In genomic region chr22:49894321-49895072, GRCh38 we compare ENCODE assay signal across 24 cellular contexts. TPM values are rescaled to one million over a fixed set of nuclear protein-coding genes. Genes with fewer than 3 reads are reported as not detected.
DNase-seq lines count a peak whose midpoint lies in the region; ATAC-seq, FAIRE-seq and TF ChIP-seq lines count a peak whose summit lies in the region.
"Had no signal": no experiment of that assay in that cellular context is flagged by ENCODE, and none has a peak within 500 bp of the region (broad histone marks: within the 10 kb centered on the region; RNA-seq: fewer than 3 reads in every experiment).

No MANE protein-coding gene starts in this region.

- CTCF ChIA-PET in H1 (lab: Charles Lee; ENCODE audit: partially characterized antibody): interaction anchor here (0.9 to 1.3 kb wide), 3 partner anchors 9 to 127 kb away, joined by 3 to 6 read pairs (median 3); no protein-coding TSS in a partner anchor

- H4K5ac ChIP-seq in H1 (ENCODE audit: insufficient read length, low read depth, low read length): no peak overlapping the region

- H2BK20ac ChIP-seq in H1 (ENCODE audit: low read length): no peak overlapping the region

- H2AK5ac ChIP-seq in H1 (ENCODE audit: low read depth, low read length): no peak overlapping the region

- H3K4me1 ChIP-seq in H1 (replicated peaks in 1 of 4; ENCODE audit: control insufficient read depth in 3 of 4, insufficient read depth in 4 of 4, low read length in 3 of 4) (no peaks in the 10 kb centered on the region), sigmoid colon (no peaks in the 10 kb centered on the region), GM23248 (ENCODE audit: insufficient read depth) (no peaks in the 10 kb centered on the region)
- H3K4me1 ChIP-seq: A549, BLaER1, vagina had no signal

- H3F3A ChIP-seq in GM23248 (ENCODE audit: insufficient read depth): no peaks in the 10 kb centered on the region

- H3K4me3 ChIP-seq in H1 (ENCODE audit: extremely low read depth in 1 of 4, insufficient read depth in 2 of 4, low read depth in 3 of 4, low read length in 4 of 4) (no peak overlapping the region), sigmoid colon (no peak overlapping the region), GM23248 (no peak overlapping the region)
- H3K4me3 ChIP-seq: A549, BLaER1, cardiac muscle cell, psoas muscle, smooth muscle cell, vagina had no signal

- peak overlapping the region; percentile 27 for H3K27ac Mint-ChIP-seq in activated T-cell treated with anti-CD3 and anti-CD28 coated beads, Interleukin-2, amount 50 U/mL, for 24 hours
- H3K27ac Mint-ChIP-seq in stimulated activated effector memory CD8-positive, alpha-beta T cell treated with anti-CD3 and anti-CD28 coated beads, Interleukin-12 subunit alpha, Interleukin-12 subunit beta, amount 100 ng/mL, for 72 hours: peak overlapping the region; percentile 71
- H3K27ac Mint-ChIP-seq: T-helper 1 cell treated with Interleukin-12 subunit alpha and Interleukin-12 subunit beta and Interleukin-4 antibody, amounts not matched to agents 30 μg/mL and 1 μg/mL, for 36 hours had no signal

- H3K27me3 ChIP-seq in H1 (replicated peaks in 1 of 4; ENCODE audit: control insufficient read depth in 3 of 4, extremely low read depth in 1 of 4, insufficient read depth in 3 of 4, low read length in 3 of 4): no peaks in the 10 kb centered on the region
- H3K27me3 ChIP-seq in sigmoid colon: no peaks in the 10 kb centered on the region
- H3K27me3 ChIP-seq in GM23248 (replicated peaks; ENCODE audit: insufficient read depth): no peaks in the 10 kb centered on the region
- H3K27me3 ChIP-seq: BLaER1, cardiac muscle cell, vagina had no signal

- H3K79me1 ChIP-seq in H1 (ENCODE audit: low read depth, low read length): no peaks in the 10 kb centered on the region

- no peak overlapping the region for H3K27ac ChIP-seq in H1 (ENCODE audit: low read depth, low read length)
- no peak overlapping the region for H3K27ac ChIP-seq in sigmoid colon
- no peak overlapping the region for H3K27ac ChIP-seq in GM23248
- H3K27ac ChIP-seq: A549, BLaER1, cardiac muscle cell, psoas muscle, vagina had no signal

- H3K23ac ChIP-seq in H1 (ENCODE audit: insufficient read length): no peak overlapping the region

- WGBS in H1 (ENCODE audit: extremely low coverage in 1 of 2, insufficient coverage in 1 of 2, insufficient read length in 1 of 2, insufficient replicate concordance in 2 of 2, low coverage in 1 of 2, low lambda C conversion rate in 2 of 2, missing lambda C conversion rate in 1 of 2), 2 experiments: 89% methylated on average over 8 of the region's 8 CpGs; no CpG with 5 or more reads in 1 of the 2 experiments
- WGBS in sigmoid colon, 2 donors: 92 to 94% methylated on average over 8 of the region's 8 CpGs
- WGBS in GM23248 (ENCODE audit: low coverage in 1 of 2, low lambda C conversion rate in 2 of 2, missing lambda C conversion rate in 2 of 2), 2 experiments: 92 to 95% methylated on average over 8 of the region's 8 CpGs

- TF ChIP-seq EP300 in H1 (IDR thresholded peaks at IDR 0.05; ENCODE audit: borderline replicate concordance in 1 of 2, low read depth in 2 of 2, low read length in 2 of 2) (no peak), sigmoid colon (IDR thresholded peaks at IDR 0.05) (no peak)

- H2BK12ac ChIP-seq in H1 (ENCODE audit: low read depth, low read length): 0 out of 2 replicates have a peak overlapping the region, but pooled peaks have one; percentile 17

- DNase-seq in activated T-cell treated with anti-CD3 and anti-CD28 coated beads, Interleukin-2, amount 50 U/mL, for 24 hours: no peak
- no peak for DNase-seq in activated T-cell treated with anti-CD3 and anti-CD28 coated beads, Interleukin-2, amount 50 U/mL, for 4 hours
- DNase-seq in RPMI7951 (ENCODE audit: low read depth) (peak; percentile 46), H1 (ENCODE audit: low read depth in 1 of 2, low spot score in 2 of 2) (no peak), sigmoid colon (no peak), RPMI8226 (no peak), GM23248 (no peak)
- no peak for DNase-seq in stimulated activated effector memory CD8-positive, alpha-beta T cell treated with anti-CD3 and anti-CD28 coated beads, Interleukin-12 subunit alpha, Interleukin-12 subunit beta, amount 100 ng/mL, for 72 hours (ENCODE audit: low spot score in 2 of 2)
- DNase-seq: activated CD8-positive, alpha-beta memory T cell treated with anti-CD3 and anti-CD28 coated beads for 24 hours; DMS53; midbrain; NCI-H1092 treated with DMSO at 0.1 percent for 48 hours; NCI-H2029 treated with DMSO at 0.1 percent for 48 hours; NCI-H446 treated with DMSO at 0.1 percent for 48 hours; psoas muscle; SHP77; stimulated activated CD4-positive, alpha-beta T cell treated with anti-CD3 and anti-CD28 coated beads, Interleukin-4, amount 100 ng/mL, for 4 hours had no signal

- POLR2A ChIA-PET in H1 (lab: Charles Lee; ENCODE audit: partially characterized antibody): interaction anchor here (0.6 to 1.0 kb wide), 3 partner anchors 14 to 727 kb away, joined by 3 to 4 read pairs (median 3); no protein-coding TSS in a partner anchor

- TF ChIP-seq RAD21 in H1 (IDR thresholded peaks at IDR 0.05 in 1 of 2, conservative IDR thresholded peaks at IDR 0.05 in 1 of 2; ENCODE audit: low read depth in 2 of 2, low read length in 2 of 2): no peak

- no peaks in the 10 kb centered on the region for H3K23me2 ChIP-seq in H1 (ENCODE audit: low read depth, low read length)

- no peak overlapping the region for H3K14ac ChIP-seq in H1 (ENCODE audit: insufficient read length)

- peaks cover 1% of the 10 kb centered on the region for H3K4me1 Mint-ChIP-seq in activated T-cell treated with anti-CD3 and anti-CD28 coated beads, Interleukin-2, amount 50 U/mL, for 24 hours (ENCODE audit: low read depth)
- H3K4me1 Mint-ChIP-seq in activated T-cell treated with anti-CD3 and anti-CD28 coated beads, Interleukin-2, amount 50 U/mL, for 4 hours (ENCODE audit: low read depth): peaks cover 5% of the 10 kb centered on the region
- peaks cover 7% of the 10 kb centered on the region for H3K4me1 Mint-ChIP-seq in stimulated activated effector memory CD8-positive, alpha-beta T cell treated with anti-CD3 and anti-CD28 coated beads, Interleukin-12 subunit alpha, Interleukin-12 subunit beta, amount 100 ng/mL, for 72 hours

- H3K9ac ChIP-seq in H1 (replicated peaks in 1 of 4; ENCODE audit: extremely low read depth in 1 of 4, low read depth in 3 of 4, low read length in 3 of 4) (no peak overlapping the region), GM23248 (no peak overlapping the region)
- H3K9ac ChIP-seq: BLaER1 had no signal

- H3K79me2 ChIP-seq in H1 (ENCODE audit: control insufficient read depth in 1 of 2, insufficient read depth in 2 of 2, low read length in 2 of 2) (no peaks in the 10 kb centered on the region), GM23248 (ENCODE audit: insufficient read depth) (peaks cover 22% of the 10 kb centered on the region)

- in situ Hi-C loops in GM23248 (cut with MboI): no loop called here

- peaks cover 3 to 5% of the 10 kb centered on the region in 2 experiments; a peak in 3 of 4 replicates for H3K9me3 ChIP-seq in H1 (ENCODE audit: insufficient read depth in 2 of 2, low read depth in 1 of 2, low read length in 1 of 2)
- H3K9me3 ChIP-seq in sigmoid colon: no peaks in the 10 kb centered on the region
- H3K9me3 ChIP-seq in GM23248 (ENCODE audit: low read depth): no peaks in the 10 kb centered on the region
- H3K9me3 ChIP-seq: A549, vagina had no signal

- TF ChIP-seq POLR2A in H1 (IDR thresholded peaks at IDR 0.05; ENCODE audit: control extremely low read depth in 1 of 2, low read depth in 2 of 2, low read length in 2 of 2) (no peak), sigmoid colon (IDR thresholded peaks at IDR 0.05) (no peak)

- H3K36me3 ChIP-seq in H1 (ENCODE audit: control insufficient read depth in 2 of 4, insufficient read depth in 4 of 4, low read length in 3 of 4) (peaks cover 0 to 15% (median 3%) of the 10 kb centered on the region in 4 experiments; a peak in 2 of 8 replicates), sigmoid colon (peaks cover 0 to 4% (median 0%) of the 10 kb centered on the region in 4 donors), GM23248 (ENCODE audit: low read depth) (peaks cover 10% of the 10 kb centered on the region; the same call in 1 of the 2 replicates)
- H3K36me3 ChIP-seq: cardiac muscle cell, vagina had no signal

- H2BK120ac ChIP-seq in H1 (replicated peaks; ENCODE audit: low read depth, low read length): no peak overlapping the region

- H4K8ac ChIP-seq in H1 (ENCODE audit: extremely low read depth, insufficient read depth, low read length): peak overlapping the region; percentile 39; the same call in 1 of the 2 replicates

- intact Hi-C loops in sigmoid colon (cut with DNase I): no loop called here

- no peak overlapping the region for H2BK15ac ChIP-seq in H1 (ENCODE audit: low read length)

- no peak overlapping the region for H2BK5ac ChIP-seq in H1 (ENCODE audit: low read depth, low read length)

- H4K20me1 ChIP-seq in H1 (replicated peaks in 1 of 2; ENCODE audit: control insufficient read depth in 1 of 2, insufficient read depth in 2 of 2, low read length in 2 of 2) (peaks cover 0 to 1% of the 10 kb centered on the region in 2 experiments), GM23248 (ENCODE audit: insufficient read depth) (no peaks in the 10 kb centered on the region)

- peaks cover 67% of the 10 kb centered on the region for H3K36me3 Mint-ChIP-seq in activated T-cell treated with anti-CD3 and anti-CD28 coated beads, Interleukin-2, amount 50 U/mL, for 24 hours (ENCODE audit: low read depth)
- H3K36me3 Mint-ChIP-seq in activated T-cell treated with anti-CD3 and anti-CD28 coated beads, Interleukin-2, amount 50 U/mL, for 4 hours (ENCODE audit: insufficient read depth): peaks cover 28% of the 10 kb centered on the region
- peaks cover 60% of the 10 kb centered on the region for H3K36me3 Mint-ChIP-seq in stimulated activated effector memory CD8-positive, alpha-beta T cell treated with anti-CD3 and anti-CD28 coated beads, Interleukin-12 subunit alpha, Interleukin-12 subunit beta, amount 100 ng/mL, for 72 hours

- ATAC-seq in activated T-cell treated with anti-CD3 and anti-CD28 coated beads, Interleukin-2, amount 50 U/mL, for 4 hours: no peak
- ATAC-seq in stimulated activated effector memory CD8-positive, alpha-beta T cell treated with anti-CD3 and anti-CD28 coated beads, Interleukin-12 subunit alpha, Interleukin-12 subunit beta, amount 100 ng/mL, for 72 hours: no peak
- ATAC-seq: esophagus mucosa, psoas muscle had no signal

- H3K9me3 Mint-ChIP-seq in activated T-cell treated with anti-CD3 and anti-CD28 coated beads, Interleukin-2, amount 50 U/mL, for 24 hours: no peaks in the 10 kb centered on the region
- H3K9me3 Mint-ChIP-seq in activated T-cell treated with anti-CD3 and anti-CD28 coated beads, Interleukin-2, amount 50 U/mL, for 4 hours: peaks cover 11% of the 10 kb centered on the region
- H3K9me3 Mint-ChIP-seq in stimulated activated effector memory CD8-positive, alpha-beta T cell treated with anti-CD3 and anti-CD28 coated beads, Interleukin-12 subunit alpha, Interleukin-12 subunit beta, amount 100 ng/mL, for 72 hours: no peaks in the 10 kb centered on the region
- H3K9me3 Mint-ChIP-seq: T-helper 1 cell treated with Interleukin-12 subunit alpha and Interleukin-12 subunit beta and Interleukin-4 antibody, amounts not matched to agents 30 μg/mL and 1 μg/mL, for 36 hours had no signal

- no peak overlapping the region for H3K4ac ChIP-seq in H1 (replicated peaks; ENCODE audit: insufficient read length, low read depth, low read length)

- H3K9me2 ChIP-seq in GM23248 (ENCODE audit: insufficient read depth): no peaks in the 10 kb centered on the region

- no peak overlapping the region for H2AFZ ChIP-seq in H1 (ENCODE audit: low read length)
- no peak overlapping the region for H2AFZ ChIP-seq in GM23248

- H3K18ac ChIP-seq in H1 (ENCODE audit: extremely low read depth, low read length): no peak overlapping the region

- H4K91ac ChIP-seq in H1 (replicated peaks; ENCODE audit: insufficient read length, low read length): no peak overlapping the region

- H3K4me2 ChIP-seq in H1 (ENCODE audit: insufficient read depth in 1 of 2, low read depth in 2 of 2, low read length in 2 of 2) (no peak overlapping the region), GM23248 (ENCODE audit: unreplicated experiment) (no peak overlapping the region)
- H3K4me2 ChIP-seq: A549, BLaER1, smooth muscle cell had no signal

- H3K4me3 Mint-ChIP-seq in activated T-cell treated with anti-CD3 and anti-CD28 coated beads, Interleukin-2, amount 50 U/mL, for 24 hours: no peak overlapping the region
- H3K4me3 Mint-ChIP-seq in activated T-cell treated with anti-CD3 and anti-CD28 coated beads, Interleukin-2, amount 50 U/mL, for 4 hours: no peak overlapping the region
- H3K4me3 Mint-ChIP-seq in stimulated activated effector memory CD8-positive, alpha-beta T cell treated with anti-CD3 and anti-CD28 coated beads, Interleukin-12 subunit alpha, Interleukin-12 subunit beta, amount 100 ng/mL, for 72 hours: no peak overlapping the region
- H3K4me3 Mint-ChIP-seq: T-helper 1 cell treated with Interleukin-12 subunit alpha and Interleukin-12 subunit beta and Interleukin-4 antibody, amounts not matched to agents 30 μg/mL and 1 μg/mL, for 36 hours had no signal

- no peaks in the 10 kb centered on the region for H3K27me3 Mint-ChIP-seq in activated T-cell treated with anti-CD3 and anti-CD28 coated beads, Interleukin-2, amount 50 U/mL, for 24 hours
- no peaks in the 10 kb centered on the region for H3K27me3 Mint-ChIP-seq in activated T-cell treated with anti-CD3 and anti-CD28 coated beads, Interleukin-2, amount 50 U/mL, for 4 hours (ENCODE audit: low read depth)

- FAIRE-seq in H1 (lab: Jason Lieb, UNC): no peak
- FAIRE-seq: A549 had no signal

- H3K56ac ChIP-seq in H1 (replicated peaks; ENCODE audit: insufficient read length, low read depth, low read length): no peak overlapping the region

- TF ChIP-seq CTCF in H1 (IDR thresholded peaks at IDR 0.05; ENCODE audit: control extremely low read depth in 1 of 3, insufficient read depth in 1 of 3, low read depth in 1 of 3, low read length in 3 of 3): no peak
- TF ChIP-seq CTCF in sigmoid colon (IDR thresholded peaks at IDR 0.05): no peak

RNA-seq across cellular contexts. Expression of gene ALG12, which starts 23.7 kb away (rescaled TPM):
- total RNA-seq in activated T-cell treated with anti-CD3 and anti-CD28 coated beads, Interleukin-2, amount 50 U/mL, for 4 hours: 10 to 100 TPM; 13.5 to 18.6 (median 14.6) TPM
- 15.0 and 18.7 TPM in 2 replicates for total RNA-seq in RPMI7951 (2014; rRNA removed; shearing (Covaris generic))
- total RNA-seq in H1 (2021; fragmentation: NEBNext Ultra II Directional; extraction: Animal tissue kit (Norgen Biotek cat#: 25700)): 22.5 and 25.0 TPM in 2 replicates
- 13.4 and 24.1 TPM in 2 replicates for polyA plus RNA-seq in H1 (2011; rRNA removed)
- 16.1 TPM for polyA plus RNA-seq in H1 (2011; cell fraction: cytosol; rRNA removed)
- 28.5 TPM for polyA plus RNA-seq in H1 (2011; cell fraction: nucleus; rRNA removed)
- polyA plus RNA-seq in H1 (2012, experiment 1 of 2): 14.6 to 25.7 TPM (median 22.3 TPM) in 4 replicates
- 19.9 TPM for polyA plus RNA-seq in H1 (2012, experiment 2 of 2)
- 23.8 TPM for polyA plus RNA-seq in H1 (2013, experiment 1 of 2)
- 25.7 TPM for polyA plus RNA-seq in H1 (2013, experiment 2 of 2)
- polyA minus RNA-seq in H1 (2011; rRNA and poly(A)+ RNA removed): 20.3 and 23.2 TPM in 2 replicates
- polyA minus RNA-seq in H1 (2011; cell fraction: cytosol; rRNA and poly(A)+ RNA removed): 11.2 TPM
- polyA minus RNA-seq in H1 (2011; cell fraction: nucleus; rRNA and poly(A)+ RNA removed): 7.9 TPM
- 10 to 100 TPM; 11.4 to 23.9 (median 15.4) TPM for total RNA-seq in sigmoid colon
- 10 to 100 TPM in 1 of 3 donors, 1 to 10 TPM in 2; 1.8 to 15.9 (median 2.1) TPM for polyA plus RNA-seq in sigmoid colon
- 16.9 and 24.4 TPM in 2 replicates for total RNA-seq in GM23248 (2014; rRNA removed; shearing (Covaris generic))
- 21.9 and 28.5 TPM in 2 replicates for polyA plus RNA-seq in GM23248 (2016; fragmentation: Nextera tagmentation; extraction: Ambion mirVana)

RNA-seq across cellular contexts. Expression of gene CRELD2, which starts 23.9 kb away (rescaled TPM):
- 10 to 100 TPM; 62.8 to 71.2 (median 64.2) TPM for total RNA-seq in activated T-cell treated with anti-CD3 and anti-CD28 coated beads, Interleukin-2, amount 50 U/mL, for 4 hours
- 49.7 and 56.7 TPM in 2 replicates for total RNA-seq in RPMI7951 (2014; rRNA removed; shearing (Covaris generic))
- total RNA-seq in H1 (2021; fragmentation: NEBNext Ultra II Directional; extraction: Animal tissue kit (Norgen Biotek cat#: 25700)): 36.6 and 39.4 TPM in 2 replicates
- polyA plus RNA-seq in H1 (2011; rRNA removed) (24.5 and 34.3 TPM in 2 replicates), sigmoid colon (10 to 100 TPM in 2 of 3 donors, 1 to 10 TPM in 1; 9.2 to 97.7 (median 11.4) TPM), GM23248 (2016; fragmentation: Nextera tagmentation; extraction: Ambion mirVana) (78.4 and 80.0 TPM in 2 replicates)
- 35.6 TPM for polyA plus RNA-seq in H1 (2011; cell fraction: cytosol; rRNA removed)
- polyA plus RNA-seq in H1 (2011; cell fraction: nucleus; rRNA removed): 52.5 TPM
- polyA plus RNA-seq in H1 (2012, experiment 1 of 2): 19.3 to 35.8 TPM (median 34.6 TPM) in 4 replicates
- 23.7 TPM for polyA plus RNA-seq in H1 (2012, experiment 2 of 2)
- polyA plus RNA-seq in H1 (2013, experiment 1 of 2): 24.9 TPM
- polyA plus RNA-seq in H1 (2013, experiment 2 of 2): 26.3 TPM
- 6.1 and 8.2 TPM in 2 replicates for polyA minus RNA-seq in H1 (2011; rRNA and poly(A)+ RNA removed)
- polyA minus RNA-seq in H1 (2011; cell fraction: cytosol; rRNA and poly(A)+ RNA removed): 8.7 TPM
- polyA minus RNA-seq in H1 (2011; cell fraction: nucleus; rRNA and poly(A)+ RNA removed): 8.0 TPM
- total RNA-seq in sigmoid colon: 10 to 100 TPM; 15.5 to 26.5 (median 23.1) TPM
- total RNA-seq in GM23248 (2014; rRNA removed; shearing (Covaris generic)): 57.1 and 73.2 TPM in 2 replicates

RNA-seq across cellular contexts. Expression of gene ZBED4, which starts 40.9 kb away (rescaled TPM):
- total RNA-seq in activated T-cell treated with anti-CD3 and anti-CD28 coated beads, Interleukin-2, amount 50 U/mL, for 4 hours: 10 to 100 TPM; 16.5 to 17.7 (median 16.8) TPM
- total RNA-seq in RPMI7951 (2014; rRNA removed; shearing (Covaris generic)): 7.3 and 7.7 TPM in 2 replicates
- 28.3 TPM in 2 replicates for total RNA-seq in H1 (2021; fragmentation: NEBNext Ultra II Directional; extraction: Animal tissue kit (Norgen Biotek cat#: 25700))
- 11.0 and 14.5 TPM in 2 replicates for polyA plus RNA-seq in H1 (2011; rRNA removed)
- polyA plus RNA-seq in H1 (2011; cell fraction: cytosol; rRNA removed): 10.6 TPM
- 15.8 TPM for polyA plus RNA-seq in H1 (2011; cell fraction: nucleus; rRNA removed)
- polyA plus RNA-seq in H1 (2012, experiment 1 of 2): 15.1 to 18.5 TPM (median 17.5 TPM) in 4 replicates
- polyA plus RNA-seq in H1 (2012, experiment 2 of 2): 7.3 TPM
- 14.2 TPM for polyA plus RNA-seq in H1 (2013, experiment 1 of 2)
- 14.2 TPM for polyA plus RNA-seq in H1 (2013, experiment 2 of 2)
- 12.9 and 14.6 TPM in 2 replicates for polyA minus RNA-seq in H1 (2011; rRNA and poly(A)+ RNA removed)
- polyA minus RNA-seq in H1 (2011; cell fraction: cytosol; rRNA and poly(A)+ RNA removed): 16.2 TPM
- 14.9 TPM for polyA minus RNA-seq in H1 (2011; cell fraction: nucleus; rRNA and poly(A)+ RNA removed)
- total RNA-seq in sigmoid colon: 1 to 10 TPM; 3.9 to 7.5 (median 5.5) TPM
- polyA plus RNA-seq in sigmoid colon: 10 to 100 TPM in 1 of 3 donors, 1 to 10 TPM in 2; 2.4 to 10.5 (median 4.6) TPM
- total RNA-seq in GM23248 (2014; rRNA removed; shearing (Covaris generic)): 7.7 and 8.9 TPM in 2 replicates
- polyA plus RNA-seq in GM23248 (2016; fragmentation: Nextera tagmentation; extraction: Ambion mirVana): 5.0 and 6.3 TPM in 2 replicates
